In genomic region chr7:16755397-16755796, GRCh38 we compare ENCODE assay signal across 11 cellular contexts. TPM values are rescaled to one million over a fixed set of nuclear protein-coding genes. Genes with fewer than 3 reads are reported as not detected.
DNase-seq lines count a peak whose midpoint lies in the region; ATAC-seq and TF ChIP-seq lines count a peak whose summit lies in the region.
"Had no signal": no experiment of that assay in that cellular context is flagged by ENCODE, and none has a peak within 500 bp of the region (broad histone marks: within the 10 kb centered on the region; RNA-seq: fewer than 3 reads in every experiment).

No MANE protein-coding gene starts in this region.

- H3K23me2 ChIP-seq in H9 (ENCODE audit: insufficient read length, low read depth, low read length, poor library complexity, severe bottlenecking) = peaks cover 14% of the 10 kb centered on the region

- no peak overlapping the region for H4K8ac ChIP-seq in H9 (replicated peaks; ENCODE audit: insufficient read length, low read depth, low read length)

- no peaks in the 10 kb centered on the region for H3K4me1 ChIP-seq in H9 (ENCODE audit: insufficient read depth, low read length)
- H3K4me1 ChIP-seq in mucosa of stomach (ENCODE audit: control insufficient read depth, insufficient read depth, low read length) = no peaks in the 10 kb centered on the region

- H2BK15ac ChIP-seq in H9 (ENCODE audit: low read depth, low read length) = no peak overlapping the region

- H4K20me1 ChIP-seq in H9 (ENCODE audit: control insufficient read depth, insufficient read depth, insufficient read length) = no peaks in the 10 kb centered on the region

- H3K56ac ChIP-seq in H9 (ENCODE audit: insufficient read length, low read depth, low read length) = no peak overlapping the region

- H3K36me3 Mint-ChIP-seq in H9 (ENCODE audit: insufficient read depth in 1 of 3, low read depth in 3 of 3) (no peaks in the 10 kb centered on the region; a peak in 1 of 7 replicates), brain (peaks cover 16% of the 10 kb centered on the region)

- no peak overlapping the region for H2AFZ ChIP-seq in H9 (ENCODE audit: low read length)

- no peak overlapping the region for H3K4ac ChIP-seq in H9 (ENCODE audit: low read depth, low read length)

- no peak overlapping the region for H4K5ac ChIP-seq in H9 (ENCODE audit: insufficient read length, low read depth, low read length)

- no peak overlapping the region for H2BK20ac ChIP-seq in H9 (ENCODE audit: low read depth, low read length, poor library complexity, severe bottlenecking)

- no peak overlapping the region for H2BK5ac ChIP-seq in H9 (ENCODE audit: insufficient read length, low read length)

- H3K18ac ChIP-seq in H9 (ENCODE audit: insufficient read length, low read depth, low read length) = no peak overlapping the region

- no peak overlapping the region for H3K14ac ChIP-seq in H9 (ENCODE audit: insufficient read depth, low read length)

- H4K91ac ChIP-seq in H9 (ENCODE audit: insufficient read length, low read depth, low read length) = no peak overlapping the region

- no peak overlapping the region for H3K27ac ChIP-seq in H9 (ENCODE audit: insufficient read length, low read depth, low read length)

- H3K9me3 Mint-ChIP-seq in H9 = no peaks in the 10 kb centered on the region
- peaks cover 0 to 3% (median 0%) of the 10 kb centered on the region in 5 experiments for H3K9me3 Mint-ChIP-seq in brain

- H3K9ac ChIP-seq in H9 (ENCODE audit: extremely low read depth, insufficient read length, low read length) (no peak overlapping the region), mucosa of stomach (ENCODE audit: low read length) (peak overlapping the region; percentile 25)

- H2BK12ac ChIP-seq in H9 (ENCODE audit: insufficient read length, low read depth, low read length) = no peak overlapping the region

- no peak overlapping the region for H2BK120ac ChIP-seq in H9 (ENCODE audit: low read depth, low read length, poor library complexity, severe bottlenecking)

- peak overlapping the region; percentile 68 for H3K4me2 ChIP-seq in H9 (ENCODE audit: insufficient read depth, insufficient read length, low read length)

- H3K4me1 Mint-ChIP-seq in H9 (peaks cover 21 to 25% of the 10 kb centered on the region in 2 experiments), brain (peaks cover 48% of the 10 kb centered on the region)

- H3K4me3 ChIP-seq in mucosa of stomach (ENCODE audit: low read length) = no peak overlapping the region

- H3T11ph ChIP-seq in H9 (ENCODE audit: low read length) = no peak overlapping the region

- peak; percentile 17 for DNase-seq in AG08396 (ENCODE audit: low spot score)
- no peak for DNase-seq in H9
- no peak for DNase-seq in omental fat pad (ENCODE audit: low spot score)
- DNase-seq: activated naive CD4-positive, alpha-beta T cell had no signal

- TF ChIP-seq CTCF in H9 (conservative IDR thresholded peaks at IDR 0.05) = no peak
- TF ChIP-seq CTCF in brain (conservative IDR thresholded peaks at IDR 0.05) = no peak
- no peak for TF ChIP-seq CTCF in omental fat pad (IDR thresholded peaks at IDR 0.05)

- H2AK5ac ChIP-seq in H9 (ENCODE audit: insufficient read length, low read length) = no peak overlapping the region

- no peaks in the 10 kb centered on the region for H3K79me1 ChIP-seq in H9 (ENCODE audit: insufficient read depth, low read depth, low read length, poor library complexity, severe bottlenecking)

- H3K27me3 Mint-ChIP-seq in H9 (ENCODE audit: low read depth) (peaks cover 16% of the 10 kb centered on the region), brain (peaks cover 28% of the 10 kb centered on the region)

- ATAC-seq in GM21381 (IDR thresholded peaks at IDR 0.05; ENCODE audit: unreplicated experiment) (no peak), GM19397 (IDR thresholded peaks at IDR 0.05; ENCODE audit: unreplicated experiment) (no peak), omental fat pad (ENCODE audit: low FRiP score) (no peak), HG02870 (IDR thresholded peaks at IDR 0.05; ENCODE audit: unreplicated experiment) (no peak)

- no peak overlapping the region for H3K23ac ChIP-seq in H9 (ENCODE audit: insufficient read length, low read depth, low read length)

- H3K27me3 ChIP-seq in H9 (ENCODE audit: insufficient read depth, low read length) = no peaks in the 10 kb centered on the region
- H3K27me3 ChIP-seq in mucosa of stomach (ENCODE audit: control insufficient read depth, insufficient read depth, low read length) = no peaks in the 10 kb centered on the region

- H3K79me2 ChIP-seq in H9 (ENCODE audit: insufficient read depth, low read length) = no peaks in the 10 kb centered on the region

- H3K4me3 Mint-ChIP-seq in H9 (peak overlapping the region; percentile 72 to 91), brain (peak overlapping the region; percentile 90 to 96 (median 93))

- H3K9me3 ChIP-seq in H9 (ENCODE audit: control insufficient read depth, low read depth, low read length) (no peaks in the 10 kb centered on the region), mucosa of stomach (ENCODE audit: control insufficient read depth, low read length) (no peaks in the 10 kb centered on the region)

- no peaks in the 10 kb centered on the region for H3K36me3 ChIP-seq in mucosa of stomach (ENCODE audit: control insufficient read depth, insufficient read depth, low read length)

- H3K27ac Mint-ChIP-seq in H9 (no peak overlapping the region), brain (peak overlapping the region in 4 of 5 experiments; percentile 91 to 96 (median 95))

RNA-seq across cellular contexts. Expression of gene TSPAN13, which starts 1.8 kb away (rescaled TPM):
- total RNA-seq in H9 (2021) (16.4 and 18.7 TPM in 2 replicates), omental fat pad (100 to 1,000 TPM in 1 of 4 donors, 10 to 100 TPM in 3; 15.2 to 111 (median 30.5) TPM)
- polyA plus RNA-seq in brain (ENCODE audit: insufficient read depth, low read depth, low replicate concordance) = 49.7 TPM

RNA-seq across cellular contexts. Expression of gene AGR2, which starts 49.4 kb away (rescaled TPM):
- total RNA-seq in H9 (2021) (not detected in 2 replicates), omental fat pad (under 1 TPM in 1 of 4 donors, not detected in 3; 0.46 TPM)
- polyA plus RNA-seq in brain (ENCODE audit: insufficient read depth, low read depth, low replicate concordance) = 2.0 TPM
- total RNA-seq: fibroblast of lung, myocyte had no signal
- polyA plus RNA-seq: fibroblast of lung had no signal

Comparison
In these comparisons a context has a peak if more than half of its experiments do, and no peak if none do; other contexts are left out.
1. H3K27ac Mint-ChIP-seq: peak in brain (4 of 5); none in H9 (0 of 3).